In the genomic region with DNA sequence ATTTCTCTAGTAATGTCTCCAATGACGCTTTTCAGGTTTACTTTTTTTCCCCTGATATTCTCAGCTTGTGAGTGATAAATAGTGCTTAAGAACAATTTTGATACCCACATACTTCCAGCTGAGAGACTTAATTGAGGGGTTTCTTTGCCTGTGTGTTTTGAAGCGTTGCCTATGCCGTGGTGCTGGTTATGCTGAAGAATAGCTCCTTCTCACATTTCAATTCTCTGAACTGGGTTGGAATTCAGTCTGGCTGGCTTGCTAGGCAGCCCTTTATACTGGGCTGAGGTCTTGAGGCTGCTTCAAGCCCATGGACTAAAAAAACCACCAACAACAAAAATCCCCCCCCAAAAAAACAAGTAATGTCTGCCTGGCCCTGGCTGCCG, we compare ENCODE assay signal across 3 cellular contexts.
TF ChIP-seq lines count a peak whose summit lies in the region.

No MANE protein-coding gene starts in this region.

TF ChIP-seq in SK-N-SH treated with all-trans-retinoic acid at 6 μM for 48 hours, 23 proteins besides CTCF, POLR2A, EP300 and RAD21 (continued from another document):
- no peak for TF ChIP-seq CSDC2 (CRISPR knock-in tag; IDR thresholded peaks at IDR 0.05)
- TF ChIP-seq ESRRG (CRISPR knock-in tag; IDR thresholded peaks at IDR 0.05) = no peak

TF ChIP-seq in SK-N-SH, 30 proteins besides CTCF, POLR2A, EP300 and RAD21 (continued from another document):
- TF ChIP-seq, protein P1, sequence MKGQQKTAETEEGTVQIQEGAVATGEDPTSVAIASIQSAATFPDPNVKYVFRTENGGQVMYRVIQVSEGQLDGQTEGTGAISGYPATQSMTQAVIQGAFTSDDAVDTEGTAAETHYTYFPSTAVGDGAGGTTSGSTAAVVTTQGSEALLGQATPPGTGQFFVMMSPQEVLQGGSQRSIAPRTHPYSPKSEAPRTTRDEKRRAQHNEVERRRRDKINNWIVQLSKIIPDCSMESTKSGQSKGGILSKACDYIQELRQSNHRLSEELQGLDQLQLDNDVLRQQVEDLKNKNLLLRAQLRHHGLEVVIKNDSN (IDR thresholded peaks at IDR 0.05; ENCODE audit: borderline replicate concordance, low read depth) = no peak
- TF ChIP-seq ELF1 (IDR thresholded peaks at IDR 0.05) = no peak
- no peak for TF ChIP-seq FOSL2 (IDR thresholded peaks at IDR 0.05; ENCODE audit: borderline replicate concordance, low read depth)
- TF ChIP-seq SMC3 (IDR thresholded peaks at IDR 0.05; ENCODE audit: low read depth, low read length) = no peak
- no peak for TF ChIP-seq YY1 (IDR thresholded peaks at IDR 0.05; ENCODE audit: low read depth)
- no peak for TF ChIP-seq POLR2AphosphoS5 (IDR thresholded peaks at IDR 0.05; ENCODE audit: low read depth, low read length)
- no peak for TF ChIP-seq CHD2 (IDR thresholded peaks at IDR 0.05; ENCODE audit: low read length, partially characterized antibody)
- TF ChIP-seq MXI1 (IDR thresholded peaks at IDR 0.05; ENCODE audit: low read depth, low read length) = no peak
- TF ChIP-seq NFIC (IDR thresholded peaks at IDR 0.05; ENCODE audit: borderline replicate concordance) = no peak
- TF ChIP-seq TAF1 (IDR thresholded peaks at IDR 0.05; ENCODE audit: borderline replicate concordance, low read depth, low read length) = no peak
- TF ChIP-seq FOXJ3 (CRISPR knock-in tag; IDR thresholded peaks at IDR 0.05) = no peak
- no peak for TF ChIP-seq EZH2phosphoT487 (IDR thresholded peaks at IDR 0.05; ENCODE audit: borderline replicate concordance, low read depth)
- no peak for TF ChIP-seq REST (IDR thresholded peaks at IDR 0.05; ENCODE audit: low read depth, low read length)

TF ChIP-seq in WTC11, 78 proteins besides CTCF, POLR2A, EP300 and RAD21 (continued from another document):
- TF ChIP-seq ZNF425 (CRISPR knock-in tag; conservative IDR thresholded peaks at IDR 0.05) (no peak), ZNF671 (CRISPR knock-in tag; IDR thresholded peaks at IDR 0.05) (no peak), RORB (CRISPR knock-in tag; IDR thresholded peaks at IDR 0.05) (no peak), GTF2I (CRISPR knock-in tag; conservative IDR thresholded peaks at IDR 0.05) (no peak), ZNF512 (CRISPR knock-in tag; IDR thresholded peaks at IDR 0.05; ENCODE audit: borderline replicate concordance) (no peak), FOXP1 (CRISPR knock-in tag; IDR thresholded peaks at IDR 0.05; ENCODE audit: borderline replicate concordance) (no peak), NFYB (CRISPR knock-in tag; conservative IDR thresholded peaks at IDR 0.05; ENCODE audit: low read depth) (no peak), E2F4 (CRISPR knock-in tag; IDR thresholded peaks at IDR 0.05; ENCODE audit: borderline replicate concordance, low read depth) (no peak)
- TF ChIP-seq, protein P2, sequence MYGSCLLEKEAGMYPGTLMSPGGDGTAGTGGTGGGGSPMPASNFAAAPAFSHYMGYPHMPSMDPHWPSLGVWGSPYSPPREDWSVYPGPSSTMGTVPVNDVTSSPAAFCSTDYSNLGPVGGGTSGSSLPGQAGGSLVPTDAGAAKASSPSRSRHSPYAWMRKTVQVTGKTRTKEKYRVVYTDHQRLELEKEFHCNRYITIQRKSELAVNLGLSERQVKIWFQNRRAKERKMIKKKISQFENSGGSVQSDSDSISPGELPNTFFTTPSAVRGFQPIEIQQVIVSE (CRISPR knock-in tag; IDR thresholded peaks at IDR 0.05; ENCODE audit: borderline replicate concordance) = no peak
- TF ChIP-seq, protein P3, sequence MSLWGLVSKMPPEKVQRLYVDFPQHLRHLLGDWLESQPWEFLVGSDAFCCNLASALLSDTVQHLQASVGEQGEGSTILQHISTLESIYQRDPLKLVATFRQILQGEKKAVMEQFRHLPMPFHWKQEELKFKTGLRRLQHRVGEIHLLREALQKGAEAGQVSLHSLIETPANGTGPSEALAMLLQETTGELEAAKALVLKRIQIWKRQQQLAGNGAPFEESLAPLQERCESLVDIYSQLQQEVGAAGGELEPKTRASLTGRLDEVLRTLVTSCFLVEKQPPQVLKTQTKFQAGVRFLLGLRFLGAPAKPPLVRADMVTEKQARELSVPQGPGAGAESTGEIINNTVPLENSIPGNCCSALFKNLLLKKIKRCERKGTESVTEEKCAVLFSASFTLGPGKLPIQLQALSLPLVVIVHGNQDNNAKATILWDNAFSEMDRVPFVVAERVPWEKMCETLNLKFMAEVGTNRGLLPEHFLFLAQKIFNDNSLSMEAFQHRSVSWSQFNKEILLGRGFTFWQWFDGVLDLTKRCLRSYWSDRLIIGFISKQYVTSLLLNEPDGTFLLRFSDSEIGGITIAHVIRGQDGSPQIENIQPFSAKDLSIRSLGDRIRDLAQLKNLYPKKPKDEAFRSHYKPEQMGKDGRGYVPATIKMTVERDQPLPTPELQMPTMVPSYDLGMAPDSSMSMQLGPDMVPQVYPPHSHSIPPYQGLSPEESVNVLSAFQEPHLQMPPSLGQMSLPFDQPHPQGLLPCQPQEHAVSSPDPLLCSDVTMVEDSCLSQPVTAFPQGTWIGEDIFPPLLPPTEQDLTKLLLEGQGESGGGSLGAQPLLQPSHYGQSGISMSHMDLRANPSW (CRISPR knock-in tag; conservative IDR thresholded peaks at IDR 0.05; ENCODE audit: low read depth) = no peak
